In the genomic region with DNA sequence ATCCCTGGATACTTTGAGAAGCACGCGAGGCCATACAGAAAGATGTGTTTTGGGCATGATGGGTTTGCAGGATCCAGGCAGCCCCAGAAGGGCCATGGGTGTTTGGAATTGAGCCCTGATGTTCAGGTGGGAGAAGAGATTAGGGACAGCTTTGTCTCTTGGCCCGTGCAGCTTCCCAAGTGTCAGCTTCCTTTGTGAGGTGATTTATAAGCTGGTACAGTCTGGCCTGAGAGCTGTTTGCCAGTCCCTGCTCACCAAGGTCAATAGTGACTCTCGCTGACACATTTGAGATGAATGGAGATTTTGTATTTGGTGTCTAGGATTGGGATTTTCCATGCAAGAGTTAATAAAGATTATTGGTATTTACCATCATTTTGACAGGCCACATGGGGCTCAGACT, we compare ENCODE assay signal across 24 cellular contexts.
"Had no signal": no experiment of that assay in that cellular context is flagged by ENCODE, and none has a peak within 500 bp of the region (broad histone marks: within the 10 kb centered on the region; RNA-seq: fewer than 3 reads in every experiment).

No MANE protein-coding gene starts in this region.

- H3K4me3 Mint-ChIP-seq: IgD-negative memory B cell; T-cell; T-helper 1 cell treated with Interleukin-12 subunit alpha and Interleukin-12 subunit beta and Interleukin-4 antibody, amounts not matched to agents 30 μg/mL and 1 μg/mL, for 36 hours had no signal

- ATAC-seq: K562, Panc1, PC-3, T-cell had no signal

- H3K27ac Mint-ChIP-seq: IgD-negative memory B cell; T-cell; T-helper 1 cell treated with Interleukin-12 subunit alpha and Interleukin-12 subunit beta and Interleukin-4 antibody, amounts not matched to agents 30 μg/mL and 1 μg/mL, for 36 hours had no signal

- H3K4me3 ChIP-seq: K562 had no signal

- H3K9me3 Mint-ChIP-seq: IgD-negative memory B cell; T-cell; T-helper 1 cell treated with Interleukin-12 subunit alpha and Interleukin-12 subunit beta and Interleukin-4 antibody, amounts not matched to agents 30 μg/mL and 1 μg/mL, for 36 hours had no signal

- H3K4me1 Mint-ChIP-seq: T-cell had no signal

- H3K36me3 Mint-ChIP-seq: T-cell had no signal

- H3K27ac ChIP-seq: HL-60, KMS-11, RWPE1 had no signal

- DNase-seq: Kasumi-1; MM.1S; NCI-H1092 treated with DMSO at 0.1 percent for 48 hours; NCI-H1436; NCI-H187; NCI-H2029; NCI-H2081 treated with DMSO at 0.1 percent for 48 hours; NCI-H2227 treated with DMSO at 0.1 percent for 48 hours; NCI-H524; NCI-H526 treated with DMSO at 0.1 percent for 48 hours; NCI-H774; NK-92 treated with Interleukin-12 subunit alpha and Interleukin-12 subunit beta, amount 100 ng/mL, for 24 hours; PC-3; SHP77; SK-N-SH; SW 1271; T-cell had no signal
